Comparison of ENCODE assay signal across 1 cellular context in genomic region chr12:76030378-76031080, GRCh38.
TF ChIP-seq lines count a peak whose summit lies in the region.

No MANE protein-coding gene starts in this region.

TF ChIP-seq in HepG2, 621 proteins besides CTCF, POLR2A, EP300 and RAD21 (continued from another document and continues in another):
- TF ChIP-seq, protein P1, sequence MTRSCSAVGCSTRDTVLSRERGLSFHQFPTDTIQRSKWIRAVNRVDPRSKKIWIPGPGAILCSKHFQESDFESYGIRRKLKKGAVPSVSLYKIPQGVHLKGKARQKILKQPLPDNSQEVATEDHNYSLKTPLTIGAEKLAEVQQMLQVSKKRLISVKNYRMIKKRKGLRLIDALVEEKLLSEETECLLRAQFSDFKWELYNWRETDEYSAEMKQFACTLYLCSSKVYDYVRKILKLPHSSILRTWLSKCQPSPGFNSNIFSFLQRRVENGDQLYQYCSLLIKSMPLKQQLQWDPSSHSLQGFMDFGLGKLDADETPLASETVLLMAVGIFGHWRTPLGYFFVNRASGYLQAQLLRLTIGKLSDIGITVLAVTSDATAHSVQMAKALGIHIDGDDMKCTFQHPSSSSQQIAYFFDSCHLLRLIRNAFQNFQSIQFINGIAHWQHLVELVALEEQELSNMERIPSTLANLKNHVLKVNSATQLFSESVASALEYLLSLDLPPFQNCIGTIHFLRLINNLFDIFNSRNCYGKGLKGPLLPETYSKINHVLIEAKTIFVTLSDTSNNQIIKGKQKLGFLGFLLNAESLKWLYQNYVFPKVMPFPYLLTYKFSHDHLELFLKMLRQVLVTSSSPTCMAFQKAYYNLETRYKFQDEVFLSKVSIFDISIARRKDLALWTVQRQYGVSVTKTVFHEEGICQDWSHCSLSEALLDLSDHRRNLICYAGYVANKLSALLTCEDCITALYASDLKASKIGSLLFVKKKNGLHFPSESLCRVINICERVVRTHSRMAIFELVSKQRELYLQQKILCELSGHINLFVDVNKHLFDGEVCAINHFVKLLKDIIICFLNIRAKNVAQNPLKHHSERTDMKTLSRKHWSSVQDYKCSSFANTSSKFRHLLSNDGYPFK (CRISPR knock-in tag; IDR thresholded peaks at IDR 0.05; ENCODE audit: borderline replicate concordance): peak; percentile 49; the same call in 1 of the 2 replicates
- TF ChIP-seq, protein P2, sequence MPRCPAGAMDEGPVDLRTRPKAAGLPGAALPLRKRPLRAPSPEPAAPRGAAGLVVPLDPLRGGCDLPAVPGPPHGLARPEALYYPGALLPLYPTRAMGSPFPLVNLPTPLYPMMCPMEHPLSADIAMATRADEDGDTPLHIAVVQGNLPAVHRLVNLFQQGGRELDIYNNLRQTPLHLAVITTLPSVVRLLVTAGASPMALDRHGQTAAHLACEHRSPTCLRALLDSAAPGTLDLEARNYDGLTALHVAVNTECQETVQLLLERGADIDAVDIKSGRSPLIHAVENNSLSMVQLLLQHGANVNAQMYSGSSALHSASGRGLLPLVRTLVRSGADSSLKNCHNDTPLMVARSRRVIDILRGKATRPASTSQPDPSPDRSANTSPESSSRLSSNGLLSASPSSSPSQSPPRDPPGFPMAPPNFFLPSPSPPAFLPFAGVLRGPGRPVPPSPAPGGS (CRISPR knock-in tag; IDR thresholded peaks at IDR 0.05): 0 out of 2 replicates have a peak, but pooled peaks have one; percentile 14
- TF ChIP-seq, protein P3, sequence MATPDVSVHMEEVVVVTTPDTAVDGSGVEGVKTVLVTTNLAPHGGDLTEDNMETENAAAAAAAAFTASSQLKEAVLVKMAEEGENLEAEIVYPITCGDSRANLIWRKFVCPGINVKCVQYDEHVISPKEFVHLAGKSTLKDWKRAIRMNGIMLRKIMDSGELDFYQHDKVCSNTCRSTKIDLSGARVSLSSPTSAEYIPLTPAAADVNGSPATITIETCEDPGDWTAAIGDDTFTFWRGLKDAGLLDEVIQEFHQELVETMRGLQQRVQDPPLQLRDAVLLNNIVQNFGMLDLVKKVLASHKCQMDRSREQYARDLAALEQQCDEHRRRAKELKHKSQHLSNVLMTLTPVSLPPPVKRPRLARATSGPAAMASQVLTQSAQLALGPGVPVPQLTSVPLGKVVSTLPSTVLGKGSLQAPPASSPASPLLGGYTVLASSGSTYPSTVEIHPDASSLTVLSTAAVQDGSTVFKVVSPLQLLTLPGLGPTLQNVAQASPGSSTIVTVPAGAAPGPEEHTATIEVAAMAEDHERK (CRISPR knock-in tag; IDR thresholded peaks at IDR 0.05; ENCODE audit: low read depth): no peak
- TF ChIP-seq NFKB2 (CRISPR knock-in tag; IDR thresholded peaks at IDR 0.05; ENCODE audit: borderline replicate concordance) (no peak), BHLHE40 (IDR thresholded peaks at IDR 0.05; ENCODE audit: low read length) (no peak), ZNF138 (CRISPR knock-in tag; IDR thresholded peaks at IDR 0.05; ENCODE audit: low read depth) (no peak), ZNF570 (CRISPR knock-in tag; IDR thresholded peaks at IDR 0.05; ENCODE audit: borderline replicate concordance) (no peak), GZF1 (CRISPR knock-in tag; IDR thresholded peaks at IDR 0.05) (no peak), ZNF460 (CRISPR knock-in tag; IDR thresholded peaks at IDR 0.05; ENCODE audit: borderline replicate concordance) (no peak), ZNF207 (IDR thresholded peaks at IDR 0.05; ENCODE audit: borderline replicate concordance) (no peak), ZNF556 (CRISPR knock-in tag; IDR thresholded peaks at IDR 0.05; ENCODE audit: borderline replicate concordance) (no peak; the same call in 1 of the 2 replicates), ETV5 (CRISPR knock-in tag; IDR thresholded peaks at IDR 0.05; ENCODE audit: borderline replicate concordance) (no peak), NKX3-1 (CRISPR knock-in tag; IDR thresholded peaks at IDR 0.05) (no peak; the same call in 1 of the 2 replicates), ZNF777 (CRISPR knock-in tag; IDR thresholded peaks at IDR 0.05) (no peak), ZNF749 (CRISPR knock-in tag; IDR thresholded peaks at IDR 0.05; ENCODE audit: borderline replicate concordance) (no peak), CCDC6 (CRISPR knock-in tag; IDR thresholded peaks at IDR 0.05) (peak; percentile 75; the same call in 1 of the 2 replicates), KLF11 (CRISPR knock-in tag; IDR thresholded peaks at IDR 0.05) (no peak), JUND (CRISPR knock-in tag; IDR thresholded peaks at IDR 0.05) (no peak), ZSCAN29 (CRISPR knock-in tag; conservative IDR thresholded peaks at IDR 0.05) (no peak; the same call in 1 of the 2 replicates), PHF21A (CRISPR knock-in tag; IDR thresholded peaks at IDR 0.05) (no peak), ZNF3 (CRISPR knock-in tag; IDR thresholded peaks at IDR 0.05) (no peak), HNF4G (IDR thresholded peaks at IDR 0.05; ENCODE audit: borderline replicate concordance, low read depth, low read length) (no peak), HNF4G (CRISPR knock-in tag; IDR thresholded peaks at IDR 0.05; ENCODE audit: borderline replicate concordance, low read depth) (no peak), IRF1 (CRISPR knock-in tag; IDR thresholded peaks at IDR 0.05; ENCODE audit: low read depth) (no peak), KMT2A (CRISPR knock-in tag; IDR thresholded peaks at IDR 0.05) (peak; percentile 22; the same call in 1 of the 2 replicates), ZHX1 (CRISPR knock-in tag; IDR thresholded peaks at IDR 0.05; ENCODE audit: low read depth) (no peak), ZNF143 (CRISPR knock-in tag; IDR thresholded peaks at IDR 0.05) (no peak), JUNB (CRISPR knock-in tag; IDR thresholded peaks at IDR 0.05; ENCODE audit: borderline replicate concordance) (peak; percentile 58), HNRNPL (IDR thresholded peaks at IDR 0.05; ENCODE audit: low read depth, low read length) (peak; percentile 98), DNMT1 (CRISPR knock-in tag; IDR thresholded peaks at IDR 0.05) (0 out of 2 replicates have a peak, but pooled peaks have one; percentile 30), ZNF547 (CRISPR knock-in tag; IDR thresholded peaks at IDR 0.05) (0 out of 2 replicates have a peak, but pooled peaks have one; percentile 30), MAFG (CRISPR knock-in tag; IDR thresholded peaks at IDR 0.05) (no peak), ZNF256 (CRISPR knock-in tag; conservative IDR thresholded peaks at IDR 0.05) (no peak), GATAD2A (CRISPR knock-in tag; IDR thresholded peaks at IDR 0.05) (no peak), SRSF1 (optimal IDR thresholded peaks at IDR 0.05; ENCODE audit: low read depth, low read length) (peak; percentile 31), HNF4A (CRISPR knock-in tag; IDR thresholded peaks at IDR 0.05) (no peak), ATF7 (IDR thresholded peaks at IDR 0.05) (no peak), ATF7 (CRISPR knock-in tag; IDR thresholded peaks at IDR 0.05) (no peak)
- TF ChIP-seq, protein P4, sequence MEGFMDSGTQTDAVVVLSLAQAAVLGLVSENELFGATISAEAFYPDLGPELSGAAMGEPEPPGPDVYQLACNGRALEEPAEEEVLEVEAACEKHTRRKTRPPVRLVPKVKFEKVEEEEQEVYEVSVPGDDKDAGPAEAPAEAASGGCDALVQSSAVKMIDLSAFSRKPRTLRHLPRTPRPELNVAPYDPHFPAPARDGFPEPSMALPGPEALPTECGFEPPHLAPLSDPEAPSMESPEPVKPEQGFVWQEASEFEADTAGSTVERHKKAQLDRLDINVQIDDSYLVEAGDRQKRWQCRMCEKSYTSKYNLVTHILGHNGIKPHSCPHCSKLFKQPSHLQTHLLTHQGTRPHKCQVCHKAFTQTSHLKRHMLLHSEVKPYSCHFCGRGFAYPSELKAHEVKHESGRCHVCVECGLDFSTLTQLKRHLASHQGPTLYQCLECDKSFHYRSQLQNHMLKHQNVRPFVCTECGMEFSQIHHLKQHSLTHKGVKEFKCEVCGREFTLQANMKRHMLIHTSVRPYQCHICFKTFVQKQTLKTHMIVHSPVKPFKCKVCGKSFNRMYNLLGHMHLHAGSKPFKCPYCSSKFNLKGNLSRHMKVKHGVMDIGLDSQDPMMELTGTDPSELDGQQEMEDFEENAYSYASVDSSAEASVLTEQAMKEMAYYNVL (CRISPR knock-in tag; IDR thresholded peaks at IDR 0.05; ENCODE audit: borderline replicate concordance): no peak; the same call in 1 of the 2 replicates
- TF ChIP-seq, protein P5, sequence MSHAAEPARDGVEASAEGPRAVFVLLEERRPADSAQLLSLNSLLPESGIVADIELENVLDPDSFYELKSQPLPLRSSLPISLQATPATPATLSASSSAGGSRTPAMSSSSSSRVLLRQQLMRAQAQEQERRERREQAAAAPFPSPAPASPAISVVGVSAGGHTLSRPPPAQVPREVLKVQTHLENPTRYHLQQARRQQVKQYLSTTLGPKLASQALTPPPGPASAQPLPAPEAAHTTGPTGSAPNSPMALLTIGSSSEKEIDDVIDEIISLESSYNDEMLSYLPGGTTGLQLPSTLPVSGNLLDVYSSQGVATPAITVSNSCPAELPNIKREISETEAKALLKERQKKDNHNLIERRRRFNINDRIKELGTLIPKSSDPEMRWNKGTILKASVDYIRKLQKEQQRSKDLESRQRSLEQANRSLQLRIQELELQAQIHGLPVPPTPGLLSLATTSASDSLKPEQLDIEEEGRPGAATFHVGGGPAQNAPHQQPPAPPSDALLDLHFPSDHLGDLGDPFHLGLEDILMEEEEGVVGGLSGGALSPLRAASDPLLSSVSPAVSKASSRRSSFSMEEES (CRISPR knock-in tag; IDR thresholded peaks at IDR 0.05): no peak
- TF ChIP-seq, protein P6, sequence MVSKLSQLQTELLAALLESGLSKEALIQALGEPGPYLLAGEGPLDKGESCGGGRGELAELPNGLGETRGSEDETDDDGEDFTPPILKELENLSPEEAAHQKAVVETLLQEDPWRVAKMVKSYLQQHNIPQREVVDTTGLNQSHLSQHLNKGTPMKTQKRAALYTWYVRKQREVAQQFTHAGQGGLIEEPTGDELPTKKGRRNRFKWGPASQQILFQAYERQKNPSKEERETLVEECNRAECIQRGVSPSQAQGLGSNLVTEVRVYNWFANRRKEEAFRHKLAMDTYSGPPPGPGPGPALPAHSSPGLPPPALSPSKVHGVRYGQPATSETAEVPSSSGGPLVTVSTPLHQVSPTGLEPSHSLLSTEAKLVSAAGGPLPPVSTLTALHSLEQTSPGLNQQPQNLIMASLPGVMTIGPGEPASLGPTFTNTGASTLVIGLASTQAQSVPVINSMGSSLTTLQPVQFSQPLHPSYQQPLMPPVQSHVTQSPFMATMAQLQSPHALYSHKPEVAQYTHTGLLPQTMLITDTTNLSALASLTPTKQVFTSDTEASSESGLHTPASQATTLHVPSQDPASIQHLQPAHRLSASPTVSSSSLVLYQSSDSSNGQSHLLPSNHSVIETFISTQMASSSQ (IDR thresholded peaks at IDR 0.05; ENCODE audit: low read depth): no peak
- TF ChIP-seq, protein P6 (CRISPR knock-in tag; IDR thresholded peaks at IDR 0.05; ENCODE audit: borderline replicate concordance): peak; percentile 24; the same call in 1 of the 2 replicates
- TF ChIP-seq, protein P7, sequence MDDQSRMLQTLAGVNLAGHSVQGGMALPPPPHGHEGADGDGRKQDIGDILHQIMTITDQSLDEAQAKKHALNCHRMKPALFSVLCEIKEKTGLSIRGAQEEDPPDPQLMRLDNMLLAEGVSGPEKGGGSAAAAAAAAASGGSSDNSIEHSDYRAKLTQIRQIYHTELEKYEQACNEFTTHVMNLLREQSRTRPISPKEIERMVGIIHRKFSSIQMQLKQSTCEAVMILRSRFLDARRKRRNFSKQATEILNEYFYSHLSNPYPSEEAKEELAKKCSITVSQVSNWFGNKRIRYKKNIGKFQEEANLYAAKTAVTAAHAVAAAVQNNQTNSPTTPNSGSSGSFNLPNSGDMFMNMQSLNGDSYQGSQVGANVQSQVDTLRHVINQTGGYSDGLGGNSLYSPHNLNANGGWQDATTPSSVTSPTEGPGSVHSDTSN (CRISPR knock-in tag; IDR thresholded peaks at IDR 0.05; ENCODE audit: borderline replicate concordance): no peak
